In the genomic region with DNA sequence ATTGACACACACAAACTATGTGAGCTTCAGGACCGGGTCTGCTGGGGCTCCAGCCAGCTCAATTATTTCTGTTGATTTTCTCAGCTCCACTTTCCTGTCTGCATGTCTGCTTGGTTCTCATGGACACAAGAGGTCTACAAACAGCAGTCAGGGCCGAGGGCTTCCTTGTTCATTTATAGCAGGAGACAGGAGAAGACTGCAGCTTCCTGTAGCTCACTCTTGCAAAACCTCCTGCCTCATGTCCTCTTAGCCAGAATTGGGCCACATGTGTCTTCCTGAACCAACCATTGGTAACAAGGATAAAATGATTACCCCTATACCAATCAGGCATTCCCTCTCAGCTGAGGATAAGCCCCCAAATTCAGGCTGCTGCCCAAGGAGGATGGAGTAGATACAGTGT, we compare ENCODE assay signal across 27 cellular contexts.
DNase-seq lines count a peak whose midpoint lies in the region; FAIRE-seq and TF ChIP-seq lines count a peak whose summit lies in the region.
"Had no signal": no experiment of that assay in that cellular context is flagged by ENCODE, and none has a peak within 500 bp of the region (broad histone marks: within the 10 kb centered on the region; RNA-seq: fewer than 3 reads in every experiment).

No MANE protein-coding gene starts in this region.

- no peaks in the 10 kb centered on the region for H3K9me3 ChIP-seq in OCI-LY1 (ENCODE audit: low read length)
- H3K9me3 ChIP-seq: SK-N-SH, thoracic aorta, uterus had no signal

- H3K4me2 ChIP-seq in OCI-LY1 (ENCODE audit: low read length) = peak overlapping the region; percentile 15; the same call in 1 of the 2 replicates
- H3K4me2 ChIP-seq: SK-N-SH had no signal

- H3K79me2 ChIP-seq in OCI-LY1 (ENCODE audit: insufficient read depth, low read length) = no peaks in the 10 kb centered on the region

- no peaks in the 10 kb centered on the region for H3K36me3 ChIP-seq in OCI-LY1 (ENCODE audit: insufficient read depth, low read length)
- H3K36me3 ChIP-seq: thoracic aorta, uterus had no signal

- no peak for FAIRE-seq in GM19239 (lab: Jason Lieb, UNC)
- FAIRE-seq: D721Med, GM12891 had no signal

- peak overlapping the region; percentile 7; the same call in 1 of the 2 replicates for H3K9ac ChIP-seq in OCI-LY1 (ENCODE audit: low read length)
- H3K9ac ChIP-seq: SK-N-SH had no signal

- H2AFZ ChIP-seq in OCI-LY1 (ENCODE audit: low read length) = peak overlapping the region; percentile 34; the same call in 1 of the 2 replicates

- no peaks in the 10 kb centered on the region for H3K27me3 ChIP-seq in OCI-LY1 (ENCODE audit: insufficient read depth, low read length)
- H3K27me3 ChIP-seq: uterus had no signal

- peak; percentile 21 for DNase-seq in NCI-H510A treated with DMSO at 0.1 percent for 48 hours (lab: John Stamatoyannopoulos, UW)
- DNase-seq in NCI-H510A (lab: John Stamatoyannopoulos, UW) = no peak
- DNase-seq in MV-4-11 (lab: John Stamatoyannopoulos, UW) = peak; percentile 50
- DNase-seq in medulla oblongata (ENCODE audit: extremely low spot score) = peak; percentile 22
- DNase-seq in GM19239 (ENCODE audit: insufficient read length, low spot score) = no peak
- DNase-seq in C1 segment of cervical spinal cord (lab: John Stamatoyannopoulos, UW) = no peak
- DNase-seq in putamen (ENCODE audit: low spot score) = no peak
- DNase-seq: activated CD4-positive, alpha-beta T cell treated with anti-CD3 and anti-CD28 coated beads, Interleukin-2, amount 50 U/mL, for 48 hours; activated CD4-positive, CD25-positive, alpha-beta regulatory T cell treated with anti-CD3 and anti-CD28 coated beads, Interleukin-2, amount 50 U/mL, for 72 hours; activated naive CD4-positive, alpha-beta T cell treated with Interleukin-2 at 50 U/mL for 16 hours; activated T-cell treated with anti-CD3 and anti-CD28 coated beads, Interleukin-2, amount 50 U/mL, for 72 hours; caudate nucleus; CD4-positive, alpha-beta memory T cell; H7; KBM-7; NCI-H1417 treated with DMSO at 0.1 percent for 48 hours; NCI-H2171; NCI-H524; retina; SK-N-SH; stimulated activated CD4-positive, alpha-beta T cell treated with anti-CD3 and anti-CD28 coated beads, Interleukin-1b, Interleukin-23, amount 100 ng/mL, for 48 hours; T-helper 17 cell; uterus had no signal

- H3K4me1 ChIP-seq in OCI-LY1 (ENCODE audit: insufficient read depth, low read length, severe bottlenecking) = peaks cover 97% of the 10 kb centered on the region
- H3K4me1 ChIP-seq: uterus had no signal

- no peak overlapping the region for H3K4me3 ChIP-seq in OCI-LY1 (ENCODE audit: low read depth, low read length, poor library complexity, severe bottlenecking)
- H3K4me3 ChIP-seq: thoracic aorta, uterus had no signal

- H3F3A ChIP-seq in OCI-LY1 (ENCODE audit: insufficient read depth, low read length) = no peaks in the 10 kb centered on the region

- H3K27ac ChIP-seq in OCI-LY1 (ENCODE audit: low read depth, low read length, poor library complexity, severe bottlenecking) = peak overlapping the region; percentile 61
- H3K27ac ChIP-seq: thoracic aorta, uterus had no signal

- no peak for TF ChIP-seq CTCF in OCI-LY1 (IDR thresholded peaks at IDR 0.05; ENCODE audit: low read length)

- no peaks in the 10 kb centered on the region for H3K9me2 ChIP-seq in OCI-LY1 (ENCODE audit: low read depth, low read length)
- H3K9me2 ChIP-seq: SK-N-SH had no signal

- no peaks in the 10 kb centered on the region for H4K20me1 ChIP-seq in OCI-LY1 (ENCODE audit: insufficient read depth, low read length)

Comparison
In these comparisons a context has a peak if more than half of its experiments do, and no peak if none do; other contexts are left out.
1. DNase-seq: peak in NCI-H510A treated with DMSO at 0.1 percent for 48 hours (single experiment), MV-4-11 (single experiment) and medulla oblongata (single experiment); none in NCI-H510A (single experiment), GM19239 (single experiment), C1 segment of cervical spinal cord (0 of 14) and putamen (single experiment).